Comparison of ENCODE assay signal across 20 cellular contexts in genomic region chr1:230102472-230102871, GRCh38. TPM values are rescaled to one million over a fixed set of nuclear protein-coding genes. Genes with fewer than 3 reads are reported as not detected.
DNase-seq lines count a peak whose midpoint lies in the region; ATAC-seq and TF ChIP-seq lines count a peak whose summit lies in the region.
"Had no signal": no experiment of that assay in that cellular context is flagged by ENCODE, and none has a peak within 500 bp of the region (broad histone marks: within the 10 kb centered on the region; RNA-seq: fewer than 3 reads in every experiment).

No MANE protein-coding gene starts in this region.

- H3K36me3 ChIP-seq in MM.1S (replicated peaks; ENCODE audit: insufficient read depth, low read length) (no peaks in the 10 kb centered on the region), stomach smooth muscle (ENCODE audit: control insufficient read depth in 2 of 2, insufficient read depth in 2 of 2, low read length in 2 of 2) (peaks cover 0 to 2% of the 10 kb centered on the region in 2 donors), colonic mucosa (no peaks in the 10 kb centered on the region)
- H3K36me3 ChIP-seq: esophagus squamous epithelium, suprapubic skin had no signal

- H3K27ac ChIP-seq in MM.1S (ENCODE audit: low read length), result peak overlapping the region; percentile 80; the same call in 1 of the 2 replicates
- peak overlapping the region; percentile 64 for H3K27ac ChIP-seq in stomach smooth muscle (ENCODE audit: low read length)
- H3K27ac ChIP-seq in colonic mucosa, result no peak overlapping the region
- H3K27ac ChIP-seq: SJSA1, suprapubic skin had no signal

- peaks cover 96% of the 10 kb centered on the region for H3K79me2 ChIP-seq in MM.1S (ENCODE audit: low read length)

- H3K27me3 ChIP-seq in MM.1S (replicated peaks; ENCODE audit: insufficient read depth, low read length), result no peaks in the 10 kb centered on the region
- no peaks in the 10 kb centered on the region for H3K27me3 ChIP-seq in stomach smooth muscle (ENCODE audit: control insufficient read depth in 1 of 2, insufficient read depth in 2 of 2, low read length in 2 of 2)
- H3K27me3 ChIP-seq in colonic mucosa, result no peaks in the 10 kb centered on the region
- H3K27me3 ChIP-seq: esophagus squamous epithelium, SJSA1, suprapubic skin had no signal

- no peaks in the 10 kb centered on the region for H3K27me3 Mint-ChIP-seq in activated naive CD4-positive, alpha-beta T cell treated with anti-CD3 and anti-CD28 coated beads, Interleukin-2, amount 50 U/mL, for 24 hours
- H3K27me3 Mint-ChIP-seq in chondrocyte (ENCODE audit: low read depth), result no peaks in the 10 kb centered on the region
- H3K27me3 Mint-ChIP-seq: activated B cell treated with CpG ODN at 0.5 μM for 24 hours had no signal

- peaks cover 2% of the 10 kb centered on the region for H3K36me3 Mint-ChIP-seq in activated naive CD4-positive, alpha-beta T cell treated with anti-CD3 and anti-CD28 coated beads, Interleukin-2, amount 50 U/mL, for 24 hours
- no peaks in the 10 kb centered on the region for H3K36me3 Mint-ChIP-seq in chondrocyte (ENCODE audit: low read depth)

- H3K4me2 ChIP-seq in MM.1S (ENCODE audit: low read depth, low read length), result peak overlapping the region; percentile 80; the same call in 1 of the 2 replicates

- H3K9ac ChIP-seq in MM.1S (ENCODE audit: low read length) (no peak overlapping the region), stomach smooth muscle (ENCODE audit: low read length in 2 of 2) (no peak overlapping the region), colonic mucosa (ENCODE audit: low read depth in 2 of 2, low read length in 2 of 2) (no peak overlapping the region)

- intact Hi-C loops in colonic mucosa (cut with DNase I), result no loop called here

- no peak overlapping the region for H2AFZ ChIP-seq in MM.1S (ENCODE audit: low read length)

- H3K4me3 ChIP-seq in MM.1S (ENCODE audit: low read length) (no peak overlapping the region), stomach smooth muscle (ENCODE audit: low read length in 2 of 2) (peak overlapping the region in 1 of 2 donors; percentile 10), colonic mucosa (no peak overlapping the region)
- H3K4me3 ChIP-seq: esophagus squamous epithelium, SJSA1, suprapubic skin had no signal

- ATAC-seq in GM21515 (IDR thresholded peaks at IDR 0.05; ENCODE audit: unreplicated experiment), result no peak

- H3K4me1 ChIP-seq in MM.1S (ENCODE audit: low read length) (peaks cover 48% of the 10 kb centered on the region), stomach smooth muscle (ENCODE audit: control insufficient read depth, insufficient read depth, low read length) (peaks cover 70% of the 10 kb centered on the region), colonic mucosa (peaks cover 25% of the 10 kb centered on the region)

- TF ChIP-seq CTCF in MM.1S (IDR thresholded peaks at IDR 0.05; ENCODE audit: low read length) (no peak), chondrocyte (IDR thresholded peaks at IDR 0.05) (no peak), colonic mucosa (IDR thresholded peaks at IDR 0.05) (no peak)

- peak overlapping the region; percentile 19 for H3K4me3 Mint-ChIP-seq in activated naive CD4-positive, alpha-beta T cell treated with anti-CD3 and anti-CD28 coated beads, Interleukin-2, amount 50 U/mL, for 24 hours
- H3K4me3 Mint-ChIP-seq in chondrocyte (ENCODE audit: unreplicated experiment), result no peak overlapping the region
- H3K4me3 Mint-ChIP-seq: activated B cell treated with CpG ODN at 0.5 μM for 24 hours, neural crest cell had no signal

- no peak for DNase-seq in activated naive CD4-positive, alpha-beta T cell (lab: John Stamatoyannopoulos, UW)
- DNase-seq in MM.1S (no peak), chondrocyte (ENCODE audit: low spot score) (no peak), HUDEP-2 (lab: John Stamatoyannopoulos, UW; ENCODE audit: unreplicated experiment in 76 of 76) (no peak), colonic mucosa (no peak)
- DNase-seq: activated B cell treated with CpG ODN at 0.5 μM for 24 hours; amniotic stem cell; caudate nucleus; DMS79 treated with DMSO at 0.1 percent for 48 hours; esophagus squamous epithelium; midbrain; NCI-H1092 treated with DMSO at 0.1 percent for 48 hours; NCI-H69; stimulated activated CD4-positive, alpha-beta T cell treated with anti-CD3 and anti-CD28 coated beads, Interleukin-4, amount 100 ng/mL, for 4 hours had no signal

- H3K9me2 ChIP-seq in MM.1S (replicated peaks; ENCODE audit: insufficient read depth, low read length), result no peaks in the 10 kb centered on the region

- H3K27ac Mint-ChIP-seq in activated naive CD4-positive, alpha-beta T cell treated with anti-CD3 and anti-CD28 coated beads, Interleukin-2, amount 50 U/mL, for 24 hours, result peak overlapping the region; percentile 60
- peak overlapping the region; percentile 78 for H3K27ac Mint-ChIP-seq in chondrocyte (ENCODE audit: unreplicated experiment)
- H3K27ac Mint-ChIP-seq: activated B cell treated with CpG ODN at 0.5 μM for 24 hours had no signal

- no peaks in the 10 kb centered on the region for H3K9me3 ChIP-seq in MM.1S (replicated peaks; ENCODE audit: insufficient read depth, low read length)
- no peaks in the 10 kb centered on the region for H3K9me3 ChIP-seq in stomach smooth muscle (ENCODE audit: control insufficient read depth in 2 of 2, low read length in 2 of 2)
- no peaks in the 10 kb centered on the region for H3K9me3 ChIP-seq in colonic mucosa
- H3K9me3 ChIP-seq: esophagus squamous epithelium, SJSA1, suprapubic skin had no signal

- H3F3A ChIP-seq in MM.1S (ENCODE audit: insufficient read depth, low read length), result peaks cover 38% of the 10 kb centered on the region

- H3K9me3 Mint-ChIP-seq in activated naive CD4-positive, alpha-beta T cell treated with anti-CD3 and anti-CD28 coated beads, Interleukin-2, amount 50 U/mL, for 24 hours, result no peaks in the 10 kb centered on the region
- H3K9me3 Mint-ChIP-seq in chondrocyte (ENCODE audit: low read depth), result no peaks in the 10 kb centered on the region
- H3K9me3 Mint-ChIP-seq: activated B cell treated with CpG ODN at 0.5 μM for 24 hours, neural crest cell had no signal

- peaks cover 73% of the 10 kb centered on the region for H3K4me1 Mint-ChIP-seq in activated naive CD4-positive, alpha-beta T cell treated with anti-CD3 and anti-CD28 coated beads, Interleukin-2, amount 50 U/mL, for 24 hours
- peaks cover 72% of the 10 kb centered on the region for H3K4me1 Mint-ChIP-seq in chondrocyte (ENCODE audit: low read depth)

- H4K20me1 ChIP-seq in MM.1S (ENCODE audit: insufficient read depth, low read length), result no peaks in the 10 kb centered on the region

RNA-seq across cellular contexts. Expression of gene GALNT2, which starts 35.4 kb away (rescaled TPM):
- total RNA-seq in chondrocyte (210 to 276 TPM (median 223 TPM) in 3 replicates), colonic mucosa (10 to 100 TPM; 47.4 to 67.3 TPM)
